Comparison of ENCODE assay signal across 17 cellular contexts in genomic region chr7:76507723-76508406, GRCh38. TPM values are rescaled to one million over a fixed set of nuclear protein-coding genes. Genes with fewer than 3 reads are reported as not detected.
DNase-seq lines count a peak whose midpoint lies in the region; ATAC-seq and TF ChIP-seq lines count a peak whose summit lies in the region.
"Had no signal": no experiment of that assay in that cellular context is flagged by ENCODE, and none has a peak within 500 bp of the region (broad histone marks: within the 10 kb centered on the region; RNA-seq: fewer than 3 reads in every experiment).

No MANE protein-coding gene starts in this region.

- H3K27ac ChIP-seq in adrenal gland = peak overlapping the region in 1 of 5 donors; percentile 34
- no peak overlapping the region for H3K27ac ChIP-seq in mesenchymal stem cell (ENCODE audit: low read length, poor library complexity, severe bottlenecking)
- H3K27ac ChIP-seq: KMS-11, right atrium auricular region had no signal

- ATAC-seq in HG02840 (IDR thresholded peaks at IDR 0.05; ENCODE audit: low FRiP score, unreplicated experiment) (no peak), HG03139 (IDR thresholded peaks at IDR 0.05; ENCODE audit: unreplicated experiment) (no peak)
- ATAC-seq: T-cell had no signal

- H3K36me3 ChIP-seq in adrenal gland (replicated peaks in 1 of 2) = peaks cover 0 to 5% of the 10 kb centered on the region in 2 donors
- peaks cover 28 to 30% of the 10 kb centered on the region in 2 experiments for H3K36me3 ChIP-seq in mesenchymal stem cell (ENCODE audit: control insufficient read depth in 1 of 2, insufficient read depth in 2 of 2, low read depth in 1 of 2, low read length in 2 of 2)
- H3K36me3 ChIP-seq: right atrium auricular region had no signal

- no peak for TF ChIP-seq CTCF in adrenal gland (IDR thresholded peaks at IDR 0.05)

- H3K14ac ChIP-seq in mesenchymal stem cell (ENCODE audit: low read length in 2 of 2) = no peak overlapping the region

- H3K9me3 ChIP-seq in adrenal gland (replicated peaks in 1 of 3) (no peaks in the 10 kb centered on the region), mesenchymal stem cell (ENCODE audit: control insufficient read depth, low read length) (no peaks in the 10 kb centered on the region)
- H3K9me3 ChIP-seq: right atrium auricular region had no signal

- no peak overlapping the region for H3K4me2 ChIP-seq in mesenchymal stem cell (ENCODE audit: low read length, poor library complexity, severe bottlenecking)
- H3K4me2 ChIP-seq: KMS-11 had no signal

- WGBS in adrenal gland, 4 donors = 67 to 77% (median 72%) methylated on average over 11 of the region's 11 CpGs
- WGBS in mesenchymal stem cell = 89% methylated on average over 11 of the region's 11 CpGs

- no peak overlapping the region for H2BK12ac ChIP-seq in mesenchymal stem cell (ENCODE audit: low read length in 2 of 2)

- no peaks in the 10 kb centered on the region for H3K27me3 ChIP-seq in adrenal gland
- no peaks in the 10 kb centered on the region for H3K27me3 ChIP-seq in mesenchymal stem cell (ENCODE audit: control insufficient read depth in 1 of 2, insufficient read depth in 1 of 2, low read length in 2 of 2)
- H3K27me3 ChIP-seq: right atrium auricular region had no signal

- no peak overlapping the region for H2BK120ac ChIP-seq in mesenchymal stem cell (ENCODE audit: low read depth, low read length)

- no peak overlapping the region for H4K8ac ChIP-seq in mesenchymal stem cell (ENCODE audit: low read length)

- no peak overlapping the region for H3K9ac ChIP-seq in mesenchymal stem cell (ENCODE audit: low read length)
- H3K9ac ChIP-seq: KMS-11 had no signal

- H3K18ac ChIP-seq in mesenchymal stem cell (ENCODE audit: low read depth in 1 of 2, low read length in 2 of 2) = no peak overlapping the region

- no peak overlapping the region for H3K23ac ChIP-seq in mesenchymal stem cell (ENCODE audit: low read length in 2 of 2)

- peak; percentile 2 for DNase-seq in GM03348 (ENCODE audit: low spot score)
- peak; percentile 40 for DNase-seq in M059J (ENCODE audit: low read depth)
- DNase-seq in adrenal gland = peak in 4 of 7 donors; percentile 34 to 56 (median 41)
- DNase-seq in mesenchymal stem cell = peak; percentile 59
- no peak for DNase-seq in T-helper 2 cell
- no peak for DNase-seq in NCI-H2107 treated with DMSO at 0.1 percent for 48 hours (lab: John Stamatoyannopoulos, UW; ENCODE audit: unreplicated experiment)
- DNase-seq: activated CD4-positive, alpha-beta T cell treated with anti-CD3 and anti-CD28 coated beads for 48 hours; effector memory CD4-positive, alpha-beta T cell; GDM1; naive B cell; NCI-H2081; T-cell had no signal

- H4K91ac ChIP-seq in mesenchymal stem cell (ENCODE audit: low read length) = no peak overlapping the region

- H2AFZ ChIP-seq in mesenchymal stem cell (ENCODE audit: low read depth, low read length) = no peak overlapping the region

- no peak overlapping the region for H2BK15ac ChIP-seq in mesenchymal stem cell (ENCODE audit: low read depth, poor library complexity, severe bottlenecking)

- no peaks in the 10 kb centered on the region for H3K79me1 ChIP-seq in mesenchymal stem cell (replicated peaks; ENCODE audit: low read length, poor library complexity, severe bottlenecking)

- no peak overlapping the region for H2AK5ac ChIP-seq in mesenchymal stem cell (ENCODE audit: low read length, severe bottlenecking)

- TF ChIP-seq POLR2A in adrenal gland (IDR thresholded peaks at IDR 0.05) = no peak

- H3K4me3 ChIP-seq in adrenal gland (no peak overlapping the region), mesenchymal stem cell (ENCODE audit: insufficient read depth in 1 of 2, low read depth in 1 of 2, low read length in 2 of 2) (no peak overlapping the region)
- H3K4me3 ChIP-seq: right atrium auricular region had no signal

- H3K4me1 ChIP-seq in adrenal gland (replicated peaks in 1 of 2) (peaks cover under 1 to 1% of the 10 kb centered on the region in 2 donors), mesenchymal stem cell (ENCODE audit: control insufficient read depth, insufficient read depth, low read depth, low read length) (peaks cover 15% of the 10 kb centered on the region)
- H3K4me1 ChIP-seq: right atrium auricular region had no signal

- no peak overlapping the region for H2BK5ac ChIP-seq in mesenchymal stem cell (ENCODE audit: low read depth, low read length, poor library complexity, severe bottlenecking)

- no peak overlapping the region for H3K4ac ChIP-seq in mesenchymal stem cell (ENCODE audit: low read depth in 1 of 2, low read length in 2 of 2)

- intact Hi-C loops in adrenal gland (cut with DNase I) = loop anchor here (10.0 kb wide), 1 partner anchor 487 kb away; no protein-coding TSS in a partner anchor

RNA-seq across cellular contexts. Expression of gene UPK3B, which starts 2.5 kb away (rescaled TPM):
- total RNA-seq in M059J (2014; rRNA removed; shearing (Covaris generic)) = 0.05 TPM in 1 of 2 replicates, not detected in the other
- total RNA-seq in adrenal gland = 1 to 10 TPM in 3 of 8 donors, under 1 TPM in 4, not detected in 1; 0.65 to 2.6 (median 0.97) TPM
- under 1 TPM in 2 of 3 donors, not detected in 1; 0.56 to 0.84 TPM for polyA plus RNA-seq in adrenal gland
- polyA plus RNA-seq in mesenchymal stem cell (2013, experiment 1 of 2) = not detected
- polyA plus RNA-seq in mesenchymal stem cell (2013, experiment 2 of 2) = 0.16 TPM

RNA-seq across cellular contexts. Expression of gene SPDYE16, which starts 35.2 kb away (rescaled TPM):
- 0.17 and 0.22 TPM in 2 replicates for total RNA-seq in M059J (2014; rRNA removed; shearing (Covaris generic))
- total RNA-seq in adrenal gland = 1 to 10 TPM in 1 of 8 donors, under 1 TPM in 4, not detected in 3; 0.18 to 2.9 (median 0.57) TPM
- under 1 TPM; 0.16 to 0.40 (median 0.22) TPM for polyA plus RNA-seq in adrenal gland
- polyA plus RNA-seq in mesenchymal stem cell (2013, experiment 1 of 2) = not detected
- polyA plus RNA-seq in mesenchymal stem cell (2013, experiment 2 of 2) = not detected
- total RNA-seq: activated T-helper 1 cell treated with anti-CD3 and anti-CD28 coated beads, Interleukin-12 subunit alpha, Interleukin-12 subunit beta, Interleukin-2, Interleukin-4 antibody, amounts not matched to agents 30 ng/mL and 10 ng/mL and 1 ng/mL, durations not matched to agents 14 hours and 24 hours and 36 hours; right atrium auricular region had no signal

RNA-seq across cellular contexts. Expression of gene DTX2, which starts 46.4 kb away (rescaled TPM):
- total RNA-seq in M059J (2014; rRNA removed; shearing (Covaris generic)) = 14.1 and 21.9 TPM in 2 replicates
- total RNA-seq in adrenal gland = 10 to 100 TPM; 10.2 to 21.7 (median 16.5) TPM
- 10 to 100 TPM in 2 of 3 donors, 1 to 10 TPM in 1; 2.8 to 83.7 (median 23.2) TPM for polyA plus RNA-seq in adrenal gland
- polyA plus RNA-seq in mesenchymal stem cell (2013, experiment 1 of 2) = 12.6 TPM
- 12.4 TPM for polyA plus RNA-seq in mesenchymal stem cell (2013, experiment 2 of 2)

Comparison
In these comparisons a context has a peak if more than half of its experiments do, and no peak if none do; other contexts are left out.
1. DNase-seq: peak in GM03348 (single experiment), M059J (single experiment), adrenal gland (4 of 7) and mesenchymal stem cell (single experiment); none in T-helper 2 cell (0 of 5) and NCI-H2107 treated with DMSO at 0.1 percent for 48 hours (single experiment).